ENCODE assay signal across 10 cellular contexts in genomic region chr1:177817969-177818872, GRCh38.
DNase-seq lines count a peak whose midpoint lies in the region; ATAC-seq, FAIRE-seq and TF ChIP-seq lines count a peak whose summit lies in the region.
"Had no signal": no experiment of that assay in that cellular context is flagged by ENCODE, and none has a peak within 500 bp of the region (broad histone marks: within the 10 kb centered on the region; RNA-seq: fewer than 3 reads in every experiment).

No MANE protein-coding gene starts in this region.

- no peak overlapping the region for H3K27ac Mint-ChIP-seq in activated CD8-positive, alpha-beta T cell treated with anti-CD3 and anti-CD28 coated beads, Interleukin-2, amount 10 ng/mL, durations not matched to agents 7 days and 5 days

- H3K4me3 Mint-ChIP-seq in activated CD8-positive, alpha-beta T cell treated with anti-CD3 and anti-CD28 coated beads, Interleukin-2, amount 10 ng/mL, durations not matched to agents 7 days and 5 days: no peak overlapping the region

- TF ChIP-seq EP300 in A549 (IDR thresholded peaks at IDR 0.05): no peak

- no peak for TF ChIP-seq POLR2A in A549 (IDR thresholded peaks at IDR 0.05; ENCODE audit: low read length)

- no peaks in the 10 kb centered on the region for H3K9me3 ChIP-seq in A549
- H3K9me3 ChIP-seq in effector memory CD4-positive, alpha-beta T cell (ENCODE audit: control insufficient read depth, low read length): no peaks in the 10 kb centered on the region
- H3K9me3 ChIP-seq: left lung had no signal

- H3K36me3 Mint-ChIP-seq in activated CD8-positive, alpha-beta T cell treated with anti-CD3 and anti-CD28 coated beads, Interleukin-2, amount 10 ng/mL, durations not matched to agents 7 days and 5 days (ENCODE audit: low read depth): no peaks in the 10 kb centered on the region

- H3K4me1 Mint-ChIP-seq in activated CD8-positive, alpha-beta T cell treated with anti-CD3 and anti-CD28 coated beads, Interleukin-2, amount 10 ng/mL, durations not matched to agents 7 days and 5 days (ENCODE audit: low read depth): no peaks in the 10 kb centered on the region

- H4K20me1 ChIP-seq in KMS-11 (ENCODE audit: insufficient read depth): no peaks in the 10 kb centered on the region

- CTCF ChIA-PET in A549 (lab: Yijun Ruan, JAX): interaction anchor here (0.6 kb wide), 1 partner anchor 78 kb away, joined by 3 read pairs; no protein-coding TSS in a partner anchor
- CTCF ChIA-PET in activated CD8-positive, alpha-beta T cell treated with anti-CD3 and anti-CD28 coated beads, Interleukin-2, amount 10 ng/mL, durations not matched to agents 7 days and 5 days (lab: Charles Lee): no interaction called here

- H3K4me1 ChIP-seq in A549: no peaks in the 10 kb centered on the region
- peaks cover 39% of the 10 kb centered on the region for H3K4me1 ChIP-seq in KMS-11 (ENCODE audit: low read depth, poor library complexity, severe bottlenecking)
- H3K4me1 ChIP-seq in effector memory CD4-positive, alpha-beta T cell (ENCODE audit: control insufficient read depth, insufficient read depth, low read length, poor library complexity, severe bottlenecking): no peaks in the 10 kb centered on the region
- H3K4me1 ChIP-seq: left lung had no signal

- no peaks in the 10 kb centered on the region for H3K27me3 Mint-ChIP-seq in activated CD8-positive, alpha-beta T cell treated with anti-CD3 and anti-CD28 coated beads, Interleukin-2, amount 10 ng/mL, durations not matched to agents 7 days and 5 days (ENCODE audit: low read depth)

- FAIRE-seq in A549 (lab: Jason Lieb, UNC): no peak

- no peak overlapping the region; the same call in 1 of the 2 replicates for H3K9ac ChIP-seq in KMS-11

- peaks cover 4% of the 10 kb centered on the region for H3K9me3 Mint-ChIP-seq in activated CD8-positive, alpha-beta T cell treated with anti-CD3 and anti-CD28 coated beads, Interleukin-2, amount 10 ng/mL, durations not matched to agents 7 days and 5 days (ENCODE audit: insufficient read depth)

- TF ChIP-seq CTCF in A549 (IDR thresholded peaks at IDR 0.05) (no peak), KMS-11 (conservative IDR thresholded peaks at IDR 0.05; ENCODE audit: low read depth, low read length) (0 out of 2 replicates have a peak, but pooled peaks have one; percentile 24)

- no peaks in the 10 kb centered on the region for H3K79me2 ChIP-seq in KMS-11 (ENCODE audit: insufficient read depth, low read depth)

- ATAC-seq in A549 (no peak), GM19324 (IDR thresholded peaks at IDR 0.05; ENCODE audit: low FRiP score, unreplicated experiment) (peak; percentile 97), HG02798 (IDR thresholded peaks at IDR 0.05; ENCODE audit: poor library complexity, unreplicated experiment) (peak; percentile 82)
- ATAC-seq in activated CD8-positive, alpha-beta T cell treated with anti-CD3 and anti-CD28 coated beads, Interleukin-2, amount 10 ng/mL, durations not matched to agents 7 days and 5 days: no peak
- ATAC-seq: left lung had no signal

- H3K4me2 ChIP-seq in A549 (no peak overlapping the region), KMS-11 (peak overlapping the region; percentile 48)

- H3K27ac ChIP-seq in A549 (no peak overlapping the region), KMS-11 (peak overlapping the region; percentile 30)
- no peak overlapping the region for H3K27ac ChIP-seq in effector memory CD4-positive, alpha-beta T cell (ENCODE audit: insufficient read depth, low read length, poor library complexity, severe bottlenecking)
- H3K27ac ChIP-seq: left lung had no signal

- no peaks in the 10 kb centered on the region for H3K36me3 ChIP-seq in KMS-11 (ENCODE audit: insufficient read depth)
- no peaks in the 10 kb centered on the region for H3K36me3 ChIP-seq in effector memory CD4-positive, alpha-beta T cell (ENCODE audit: control insufficient read depth, insufficient read depth, low read length)
- H3K36me3 ChIP-seq: left lung had no signal

- H2AFZ ChIP-seq in KMS-11 (ENCODE audit: low read depth): peak overlapping the region; percentile 36; the same call in 1 of the 2 replicates

- TF ChIP-seq RAD21 in A549 (conservative IDR thresholded peaks at IDR 0.05 in 1 of 2, IDR thresholded peaks at IDR 0.05 in 1 of 2): no peak

- H3K4me3 ChIP-seq in A549 (no peak overlapping the region), KMS-11 (IDR thresholded peaks at IDR 0.05; ENCODE audit: insufficient read depth, low read depth, low read length) (peak overlapping the region; percentile 44)
- H3K4me3 ChIP-seq in effector memory CD4-positive, alpha-beta T cell (ENCODE audit: insufficient read depth, low read depth, low read length, poor library complexity, severe bottlenecking): no peak overlapping the region
- H3K4me3 ChIP-seq: left lung had no signal

- DNase-seq in A549 (ENCODE audit: low read depth in 1 of 2, low spot score in 1 of 2) (no peak), DMS 273 (lab: John Stamatoyannopoulos, UW; ENCODE audit: unreplicated experiment) (no peak)
- no peak for DNase-seq in activated CD4-positive, alpha-beta T cell treated with anti-CD3 and anti-CD28 coated beads for 1 hour
- DNase-seq in effector memory CD4-positive, alpha-beta T cell: no peak
- no peak for DNase-seq in activated CD8-positive, alpha-beta T cell treated with anti-CD3 and anti-CD28 coated beads, Interleukin-2, amount 10 ng/mL, durations not matched to agents 7 days and 5 days
- DNase-seq: left lung, NCI-H510A had no signal

- WGBS in A549 (ENCODE audit: missing lambda C conversion rate): 16% methylated on average over 7 of the region's 7 CpGs

- H3K27me3 ChIP-seq in KMS-11 (ENCODE audit: insufficient read depth, low read depth): no peaks in the 10 kb centered on the region
- H3K27me3 ChIP-seq in effector memory CD4-positive, alpha-beta T cell (replicated peaks; ENCODE audit: control insufficient read depth, insufficient read depth, low read length, poor library complexity, severe bottlenecking): no peaks in the 10 kb centered on the region
- H3K27me3 ChIP-seq: left lung had no signal

- POLR2A ChIA-PET in A549 (lab: Yijun Ruan, JAX): no interaction called here
- POLR2A ChIA-PET in activated CD8-positive, alpha-beta T cell treated with anti-CD3 and anti-CD28 coated beads, Interleukin-2, amount 10 ng/mL, durations not matched to agents 7 days and 5 days (lab: Charles Lee): no interaction called here

TF ChIP-seq in A549, 52 proteins besides CTCF, POLR2A, EP300 and RAD21:
- TF ChIP-seq MAFK (IDR thresholded peaks at IDR 0.05; ENCODE audit: partially characterized antibody) (peak; percentile 26), EHF (CRISPR knock-in tag; IDR thresholded peaks at IDR 0.05) (no peak), TP53 (CRISPR knock-in tag; IDR thresholded peaks at IDR 0.05) (no peak)

Comparison
In these comparisons a context has a peak if more than half of its experiments do, and no peak if none do; other contexts are left out.
1. ATAC-seq: peak in GM19324 (single experiment) and HG02798 (single experiment); none in A549 (0 of 2) and activated CD8-positive, alpha-beta T cell treated with anti-CD3 and anti-CD28 coated beads, Interleukin-2, amount 10 ng/mL, durations not matched to agents 7 days and 5 days (single experiment).